ENCODE assay signal across 8 cellular contexts in genomic region chr22:25110846-25111578, GRCh38.
A peak's percentile ranks its signal among the peaks of the same experiment; 100 is the strongest.
DNase-seq lines count a peak whose midpoint lies in the region; ATAC-seq and TF ChIP-seq lines count a peak whose summit lies in the region.

No MANE protein-coding gene starts in this region.

- H3K27me3 ChIP-seq in mononuclear cell (ENCODE audit: insufficient read depth, low read length): peaks cover 9% of the 10 kb centered on the region

- H3K4me3 ChIP-seq in epithelial cell of esophagus (ENCODE audit: low read length) (peak overlapping the region; percentile 63), mononuclear cell (ENCODE audit: low read length) (peak overlapping the region; percentile 31)

- ATAC-seq in HG03432 (IDR thresholded peaks at IDR 0.05; ENCODE audit: unreplicated experiment) (peak; percentile 81), HG03442 (IDR thresholded peaks at IDR 0.05; ENCODE audit: unreplicated experiment) (no peak)

- TF ChIP-seq CTCF in epithelial cell of esophagus (IDR thresholded peaks at IDR 0.05; ENCODE audit: insufficient read depth, low read depth, low read length, missing control alignments): peak; percentile 74

- no peaks in the 10 kb centered on the region for H3K9me3 ChIP-seq in mononuclear cell (ENCODE audit: low read depth, low read length)

- peaks cover 6% of the 10 kb centered on the region for H3K4me1 ChIP-seq in mononuclear cell (ENCODE audit: insufficient read depth, low read length)

- peak; percentile 79 for DNase-seq in COLO829 (ENCODE audit: low spot score)
- DNase-seq in NOMO-1 treated with DMSO at 0.1 percent for 48 hours (lab: John Stamatoyannopoulos, UW; ENCODE audit: unreplicated experiment): peak; percentile 64
- peak; percentile 35 for DNase-seq in activated T-cell treated with anti-CD3 and anti-CD28 coated beads for 24 hours (ENCODE audit: low read depth)
- peak; percentile 89 for DNase-seq in epithelial cell of esophagus (ENCODE audit: low read depth)
- peak; percentile 22 to 24 for DNase-seq in stimulated activated CD8-positive, alpha-beta memory T cell treated with anti-CD3 and anti-CD28 coated beads, Interleukin-15, amount 100 ng/mL, for 48 hours (ENCODE audit: low read depth in 2 of 2)

Comparison
In these comparisons a context has a peak if more than half of its experiments do, and no peak if none do; other contexts are left out.
1. DNase-seq: peak in every context shown above with its lines; median percentile 89 in epithelial cell of esophagus; 79 in COLO829; 64 in NOMO-1 treated with DMSO at 0.1 percent for 48 hours; 35 in activated T-cell treated with anti-CD3 and anti-CD28 coated beads for 24 hours; 23 in stimulated activated CD8-positive, alpha-beta memory T cell treated with anti-CD3 and anti-CD28 coated beads, Interleukin-15, amount 100 ng/mL, for 48 hours.